In the genomic region with DNA sequence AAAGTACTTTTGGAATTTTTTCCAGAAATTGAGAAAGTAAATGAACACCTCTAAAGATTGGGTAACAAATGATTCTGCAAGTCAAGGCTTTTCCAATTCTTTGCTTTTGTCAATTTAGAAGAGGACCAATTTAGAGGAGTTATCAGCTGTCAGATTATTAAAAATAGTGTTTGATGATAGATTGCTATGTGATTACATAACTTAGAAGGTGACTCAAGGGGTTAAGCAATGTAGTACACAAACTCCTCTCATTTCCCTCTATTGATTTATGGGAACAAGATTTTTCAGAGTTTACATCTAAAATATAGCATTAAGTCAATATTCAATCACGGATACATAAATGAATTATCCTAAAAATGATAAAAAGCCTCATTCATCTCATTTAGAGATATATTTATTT, we compare ENCODE assay signal across 30 cellular contexts.
"Had no signal": no experiment of that assay in that cellular context is flagged by ENCODE, and none has a peak within 500 bp of the region (broad histone marks: within the 10 kb centered on the region; RNA-seq: fewer than 3 reads in every experiment).

No MANE protein-coding gene starts in this region.

- H3K27ac Mint-ChIP-seq: activated B cell treated with CpG ODN at 0.5 μM for 24 hours; activated CD8-positive, alpha-beta T cell treated with anti-CD3 and anti-CD28 coated beads for 36 hours; activated naive CD8-positive, alpha-beta T cell; activated T-helper 17 cell treated with anti-CD3 and anti-CD28 coated beads, Interleukin-2, amount 50 U/mL, for 72 hours; T-helper 17 cell; T-helper 2 cell treated with Interferon-gamma antibody and Interleukin-4, amounts not matched to agents 5 μg/mL and 100 μg/mL, for 36 hours had no signal

- H3K4me3 ChIP-seq: body of pancreas, cardiac muscle cell, colonic mucosa had no signal

- H3K27me3 Mint-ChIP-seq: activated naive CD8-positive, alpha-beta T cell had no signal

- H3K36me3 ChIP-seq: cardiac muscle cell, colonic mucosa, WERI-Rb-1 had no signal

- ATAC-seq: activated CD4-positive, CD25-positive, alpha-beta regulatory T cell treated with anti-CD3 and anti-CD28 coated beads, Interleukin-2, amount 50 U/mL, for 24 hours; activated CD8-positive, alpha-beta T cell treated with anti-CD3 and anti-CD28 coated beads for 36 hours; activated T-cell treated with anti-CD3 and anti-CD28 coated beads, Interleukin-2, amount 50 U/mL, for 4 hours; activated T-helper 17 cell treated with anti-CD3 and anti-CD28 coated beads, Interleukin-2, amount 50 U/mL, for 72 hours; body of pancreas; esophagus mucosa; T-helper 17 cell had no signal

- H3K9me3 Mint-ChIP-seq: activated B cell treated with CpG ODN at 0.5 μM for 24 hours; activated CD8-positive, alpha-beta T cell treated with anti-CD3 and anti-CD28 coated beads for 36 hours; activated T-cell treated with anti-CD3 and anti-CD28 coated beads, Interleukin-2, amount 50 U/mL, for 4 hours; activated T-helper 17 cell treated with anti-CD3 and anti-CD28 coated beads, Interleukin-2, amount 50 U/mL, for 72 hours; T-helper 2 cell treated with Interferon-gamma antibody and Interleukin-4, amounts not matched to agents 5 μg/mL and 100 μg/mL, for 36 hours had no signal

- FAIRE-seq: endothelial cell of umbilical vein had no signal

- DNase-seq: activated B cell treated with CpG ODN at 0.5 μM for 24 hours; activated CD4-positive, alpha-beta T cell treated with anti-CD3 and anti-CD28 coated beads for 48 hours; activated CD4-positive, alpha-beta T cell treated with anti-CD3 and anti-CD28 coated beads, Interleukin-2, amount 50 U/mL, for 1 hour; activated CD4-positive, alpha-beta T cell treated with anti-CD3 and anti-CD28 coated beads, Interleukin-2, amount 50 U/mL, for 48 hours; activated CD8-positive, alpha-beta memory T cell treated with anti-CD3 and anti-CD28 coated beads for 24 hours; activated CD8-positive, alpha-beta T cell treated with anti-CD3 and anti-CD28 coated beads for 36 hours; activated effector memory CD4-positive, alpha-beta T cell treated with Interleukin-2 at 50 U/mL for 16 hours; activated gamma-delta T cell treated with Interleukin-2 at 50 U/mL for 16 hours; activated naive CD4-positive, alpha-beta T cell treated with anti-CD3 and anti-CD28 coated beads, Interleukin-2, amount 50 U/mL, for 16 hours; activated naive CD4-positive, alpha-beta T cell treated with Interleukin-2 at 50 U/mL for 16 hours; activated T-cell treated with anti-CD3 and anti-CD28 coated beads, Interleukin-2, amount 50 U/mL, for 4 hours; amygdala; aorta; body of pancreas; central memory CD4-positive, alpha-beta T cell; cerebellar nuclear complex; colonic mucosa; effector CD8-positive, alpha-beta T cell; head of caudate nucleus; T-helper 1 cell; T-helper 17 cell; T1000; WERI-Rb-1 had no signal

- H3K4me3 Mint-ChIP-seq: activated B cell treated with CpG ODN at 0.5 μM for 24 hours; activated CD8-positive, alpha-beta T cell treated with anti-CD3 and anti-CD28 coated beads for 36 hours; activated naive CD8-positive, alpha-beta T cell; activated T-cell treated with anti-CD3 and anti-CD28 coated beads, Interleukin-2, amount 50 U/mL, for 4 hours; activated T-helper 17 cell treated with anti-CD3 and anti-CD28 coated beads, Interleukin-2, amount 50 U/mL, for 72 hours; T-helper 17 cell; T-helper 2 cell treated with Interferon-gamma antibody and Interleukin-4, amounts not matched to agents 5 μg/mL and 100 μg/mL, for 36 hours had no signal

- H3K36me3 Mint-ChIP-seq: activated naive CD8-positive, alpha-beta T cell had no signal

- H3K4me1 Mint-ChIP-seq: activated B cell treated with CpG ODN at 0.5 μM for 24 hours; activated T-helper 17 cell treated with anti-CD3 and anti-CD28 coated beads, Interleukin-2, amount 50 U/mL, for 72 hours had no signal

- H3K27me3 ChIP-seq: body of pancreas, cardiac muscle cell, colonic mucosa had no signal
